Comparison of ENCODE assay signal across 1 cellular context in the genomic region with DNA sequence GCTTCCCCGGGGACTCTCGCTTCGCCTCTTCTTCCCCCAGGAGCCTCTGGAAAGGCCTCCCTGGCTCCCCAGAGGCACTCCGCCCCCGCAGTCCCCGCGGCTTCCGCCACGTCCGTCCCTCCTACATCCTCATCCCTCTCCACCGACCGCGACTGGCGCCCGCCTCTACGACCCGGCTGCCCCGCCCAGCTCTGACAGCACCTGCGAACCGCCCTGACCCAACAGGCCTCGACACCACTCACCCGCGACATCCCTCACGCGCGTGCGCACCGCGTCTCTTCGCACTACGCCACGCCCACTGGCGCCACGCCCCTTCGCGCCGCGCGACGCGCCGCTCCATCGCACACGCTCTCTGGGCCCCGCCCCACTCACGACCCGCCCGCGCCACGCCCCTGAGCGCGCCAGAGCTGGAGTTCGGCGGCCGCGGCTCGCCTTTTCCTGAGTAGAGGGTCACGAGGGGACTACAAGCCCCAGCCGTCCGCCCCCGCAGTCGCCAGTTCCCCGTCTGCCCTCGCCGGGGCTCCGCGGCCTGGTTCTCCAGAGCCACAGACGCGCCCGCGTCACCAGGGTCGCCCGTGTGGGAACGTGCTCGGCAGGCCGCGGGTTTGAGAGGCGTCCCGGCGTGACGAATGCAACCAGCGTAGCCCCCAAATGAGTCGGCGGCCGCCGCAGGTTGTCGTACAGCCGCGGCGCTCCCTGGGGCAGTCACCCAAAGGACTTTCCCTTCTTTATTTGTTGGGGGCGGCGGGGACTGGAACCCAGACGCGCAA.
A peak's percentile ranks its signal among the peaks of the same experiment; 100 is the strongest.
TF ChIP-seq lines count a peak whose summit lies in the region.

No MANE protein-coding gene starts in this region.

TF ChIP-seq in HepG2, 621 proteins besides CTCF, POLR2A, EP300 and RAD21 (continued from another document and continues in another):
- TF ChIP-seq, protein P1, sequence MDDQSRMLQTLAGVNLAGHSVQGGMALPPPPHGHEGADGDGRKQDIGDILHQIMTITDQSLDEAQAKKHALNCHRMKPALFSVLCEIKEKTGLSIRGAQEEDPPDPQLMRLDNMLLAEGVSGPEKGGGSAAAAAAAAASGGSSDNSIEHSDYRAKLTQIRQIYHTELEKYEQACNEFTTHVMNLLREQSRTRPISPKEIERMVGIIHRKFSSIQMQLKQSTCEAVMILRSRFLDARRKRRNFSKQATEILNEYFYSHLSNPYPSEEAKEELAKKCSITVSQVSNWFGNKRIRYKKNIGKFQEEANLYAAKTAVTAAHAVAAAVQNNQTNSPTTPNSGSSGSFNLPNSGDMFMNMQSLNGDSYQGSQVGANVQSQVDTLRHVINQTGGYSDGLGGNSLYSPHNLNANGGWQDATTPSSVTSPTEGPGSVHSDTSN (CRISPR knock-in tag; IDR thresholded peaks at IDR 0.05; ENCODE audit: borderline replicate concordance): peak; percentile 89; the same call in 1 of the 2 replicates
- TF ChIP-seq ARHGAP35 (CRISPR knock-in tag; IDR thresholded peaks at IDR 0.05; ENCODE audit: borderline replicate concordance): peak; percentile 89
- peak; percentile 91 for TF ChIP-seq ZNF296 (CRISPR knock-in tag; conservative IDR thresholded peaks at IDR 0.05)
- TF ChIP-seq, protein P2, sequence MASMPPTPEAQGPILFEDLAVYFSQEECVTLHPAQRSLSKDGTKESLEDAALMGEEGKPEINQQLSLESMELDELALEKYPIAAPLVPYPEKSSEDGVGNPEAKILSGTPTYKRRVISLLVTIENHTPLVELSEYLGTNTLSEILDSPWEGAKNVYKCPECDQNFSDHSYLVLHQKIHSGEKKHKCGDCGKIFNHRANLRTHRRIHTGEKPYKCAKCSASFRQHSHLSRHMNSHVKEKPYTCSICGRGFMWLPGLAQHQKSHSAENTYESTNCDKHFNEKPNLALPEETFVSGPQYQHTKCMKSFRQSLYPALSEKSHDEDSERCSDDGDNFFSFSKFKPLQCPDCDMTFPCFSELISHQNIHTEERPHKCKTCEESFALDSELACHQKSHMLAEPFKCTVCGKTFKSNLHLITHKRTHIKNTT (CRISPR knock-in tag; IDR thresholded peaks at IDR 0.05): no peak
- TF ChIP-seq RXRA (CRISPR knock-in tag; IDR thresholded peaks at IDR 0.05): peak; percentile 76
- peak; percentile 51 for TF ChIP-seq FOXA3 (CRISPR knock-in tag; IDR thresholded peaks at IDR 0.05)
- peak; percentile 86; the same call in 1 of the 2 replicates for TF ChIP-seq ZNF562 (CRISPR knock-in tag; IDR thresholded peaks at IDR 0.05; ENCODE audit: borderline replicate concordance)
- TF ChIP-seq SMAD1 (CRISPR knock-in tag; IDR thresholded peaks at IDR 0.05; ENCODE audit: borderline replicate concordance, low read depth): no peak; the same call in 1 of the 2 replicates
- no peak for TF ChIP-seq ETV6 (CRISPR knock-in tag; conservative IDR thresholded peaks at IDR 0.05)
- peak; percentile 97 for TF ChIP-seq HNRNPK (IDR thresholded peaks at IDR 0.05; ENCODE audit: low read depth, low read length, poor library complexity, severe bottlenecking)
- TF ChIP-seq, protein P3, sequence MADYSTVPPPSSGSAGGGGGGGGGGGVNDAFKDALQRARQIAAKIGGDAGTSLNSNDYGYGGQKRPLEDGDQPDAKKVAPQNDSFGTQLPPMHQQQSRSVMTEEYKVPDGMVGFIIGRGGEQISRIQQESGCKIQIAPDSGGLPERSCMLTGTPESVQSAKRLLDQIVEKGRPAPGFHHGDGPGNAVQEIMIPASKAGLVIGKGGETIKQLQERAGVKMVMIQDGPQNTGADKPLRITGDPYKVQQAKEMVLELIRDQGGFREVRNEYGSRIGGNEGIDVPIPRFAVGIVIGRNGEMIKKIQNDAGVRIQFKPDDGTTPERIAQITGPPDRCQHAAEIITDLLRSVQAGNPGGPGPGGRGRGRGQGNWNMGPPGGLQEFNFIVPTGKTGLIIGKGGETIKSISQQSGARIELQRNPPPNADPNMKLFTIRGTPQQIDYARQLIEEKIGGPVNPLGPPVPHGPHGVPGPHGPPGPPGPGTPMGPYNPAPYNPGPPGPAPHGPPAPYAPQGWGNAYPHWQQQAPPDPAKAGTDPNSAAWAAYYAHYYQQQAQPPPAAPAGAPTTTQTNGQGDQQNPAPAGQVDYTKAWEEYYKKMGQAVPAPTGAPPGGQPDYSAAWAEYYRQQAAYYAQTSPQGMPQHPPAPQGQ (CRISPR knock-in tag; IDR thresholded peaks at IDR 0.05; ENCODE audit: borderline replicate concordance): peak; percentile 51; the same call in 1 of the 2 replicates
- no peak for TF ChIP-seq LCORL (IDR thresholded peaks at IDR 0.05)
- peak; percentile 61 for TF ChIP-seq LCORL (CRISPR knock-in tag; IDR thresholded peaks at IDR 0.05)
- TF ChIP-seq CBX2 (IDR thresholded peaks at IDR 0.05; ENCODE audit: low read depth, low read length): no peak
- peak; percentile 41; the same call in 1 of the 2 replicates for TF ChIP-seq CBX2 (CRISPR knock-in tag; IDR thresholded peaks at IDR 0.05; ENCODE audit: low read depth)
- TF ChIP-seq GTF2F1 (IDR thresholded peaks at IDR 0.05; ENCODE audit: low read length): no peak
- TF ChIP-seq, protein P4, sequence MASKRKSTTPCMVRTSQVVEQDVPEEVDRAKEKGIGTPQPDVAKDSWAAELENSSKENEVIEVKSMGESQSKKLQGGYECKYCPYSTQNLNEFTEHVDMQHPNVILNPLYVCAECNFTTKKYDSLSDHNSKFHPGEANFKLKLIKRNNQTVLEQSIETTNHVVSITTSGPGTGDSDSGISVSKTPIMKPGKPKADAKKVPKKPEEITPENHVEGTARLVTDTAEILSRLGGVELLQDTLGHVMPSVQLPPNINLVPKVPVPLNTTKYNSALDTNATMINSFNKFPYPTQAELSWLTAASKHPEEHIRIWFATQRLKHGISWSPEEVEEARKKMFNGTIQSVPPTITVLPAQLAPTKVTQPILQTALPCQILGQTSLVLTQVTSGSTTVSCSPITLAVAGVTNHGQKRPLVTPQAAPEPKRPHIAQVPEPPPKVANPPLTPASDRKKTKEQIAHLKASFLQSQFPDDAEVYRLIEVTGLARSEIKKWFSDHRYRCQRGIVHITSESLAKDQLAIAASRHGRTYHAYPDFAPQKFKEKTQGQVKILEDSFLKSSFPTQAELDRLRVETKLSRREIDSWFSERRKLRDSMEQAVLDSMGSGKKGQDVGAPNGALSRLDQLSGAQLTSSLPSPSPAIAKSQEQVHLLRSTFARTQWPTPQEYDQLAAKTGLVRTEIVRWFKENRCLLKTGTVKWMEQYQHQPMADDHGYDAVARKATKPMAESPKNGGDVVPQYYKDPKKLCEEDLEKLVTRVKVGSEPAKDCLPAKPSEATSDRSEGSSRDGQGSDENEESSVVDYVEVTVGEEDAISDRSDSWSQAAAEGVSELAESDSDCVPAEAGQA (IDR thresholded peaks at IDR 0.05; ENCODE audit: low read depth): peak; percentile 21; the same call in 1 of the 2 replicates
- TF ChIP-seq, protein P4 (CRISPR knock-in tag; IDR thresholded peaks at IDR 0.05; ENCODE audit: borderline replicate concordance): peak; percentile 92; the same call in 1 of the 2 replicates
- peak; percentile 87; the same call in 1 of the 2 replicates for TF ChIP-seq ZNF138 (CRISPR knock-in tag; IDR thresholded peaks at IDR 0.05; ENCODE audit: low read depth)
- TF ChIP-seq ZNF274 (CRISPR knock-in tag; IDR thresholded peaks at IDR 0.05): peak; percentile 98
- TF ChIP-seq, protein P5, sequence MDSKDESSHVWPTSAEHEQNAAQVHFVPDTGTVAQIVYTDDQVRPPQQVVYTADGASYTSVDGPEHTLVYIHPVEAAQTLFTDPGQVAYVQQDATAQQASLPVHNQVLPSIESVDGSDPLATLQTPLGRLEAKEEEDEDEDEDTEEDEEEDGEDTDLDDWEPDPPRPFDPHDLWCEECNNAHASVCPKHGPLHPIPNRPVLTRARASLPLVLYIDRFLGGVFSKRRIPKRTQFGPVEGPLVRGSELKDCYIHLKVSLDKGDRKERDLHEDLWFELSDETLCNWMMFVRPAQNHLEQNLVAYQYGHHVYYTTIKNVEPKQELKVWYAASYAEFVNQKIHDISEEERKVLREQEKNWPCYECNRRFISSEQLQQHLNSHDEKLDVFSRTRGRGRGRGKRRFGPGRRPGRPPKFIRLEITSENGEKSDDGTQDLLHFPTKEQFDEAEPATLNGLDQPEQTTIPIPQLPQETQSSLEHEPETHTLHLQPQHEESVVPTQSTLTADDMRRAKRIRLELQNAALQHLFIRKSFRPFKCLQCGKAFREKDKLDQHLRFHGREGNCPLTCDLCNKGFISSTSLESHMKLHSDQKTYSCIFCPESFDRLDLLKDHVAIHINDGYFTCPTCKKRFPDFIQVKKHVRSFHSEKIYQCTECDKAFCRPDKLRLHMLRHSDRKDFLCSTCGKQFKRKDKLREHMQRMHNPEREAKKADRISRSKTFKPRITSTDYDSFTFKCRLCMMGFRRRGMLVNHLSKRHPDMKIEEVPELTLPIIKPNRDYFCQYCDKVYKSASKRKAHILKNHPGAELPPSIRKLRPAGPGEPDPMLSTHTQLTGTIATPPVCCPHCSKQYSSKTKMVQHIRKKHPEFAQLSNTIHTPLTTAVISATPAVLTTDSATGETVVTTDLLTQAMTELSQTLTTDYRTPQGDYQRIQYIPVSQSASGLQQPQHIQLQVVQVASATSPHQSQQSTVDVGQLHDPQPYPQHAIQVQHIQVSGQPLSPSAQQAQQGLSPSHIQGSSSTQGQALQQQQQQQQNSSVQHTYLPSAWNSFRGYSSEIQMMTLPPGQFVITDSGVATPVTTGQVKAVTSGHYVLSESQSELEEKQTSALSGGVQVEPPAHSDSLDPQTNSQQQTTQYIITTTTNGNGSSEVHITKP (CRISPR knock-in tag; IDR thresholded peaks at IDR 0.05; ENCODE audit: low read depth): peak; percentile 31; the same call in 1 of the 2 replicates
- TF ChIP-seq ZNF589 (CRISPR knock-in tag; conservative IDR thresholded peaks at IDR 0.05): peak; percentile 99
- TF ChIP-seq, protein P6, sequence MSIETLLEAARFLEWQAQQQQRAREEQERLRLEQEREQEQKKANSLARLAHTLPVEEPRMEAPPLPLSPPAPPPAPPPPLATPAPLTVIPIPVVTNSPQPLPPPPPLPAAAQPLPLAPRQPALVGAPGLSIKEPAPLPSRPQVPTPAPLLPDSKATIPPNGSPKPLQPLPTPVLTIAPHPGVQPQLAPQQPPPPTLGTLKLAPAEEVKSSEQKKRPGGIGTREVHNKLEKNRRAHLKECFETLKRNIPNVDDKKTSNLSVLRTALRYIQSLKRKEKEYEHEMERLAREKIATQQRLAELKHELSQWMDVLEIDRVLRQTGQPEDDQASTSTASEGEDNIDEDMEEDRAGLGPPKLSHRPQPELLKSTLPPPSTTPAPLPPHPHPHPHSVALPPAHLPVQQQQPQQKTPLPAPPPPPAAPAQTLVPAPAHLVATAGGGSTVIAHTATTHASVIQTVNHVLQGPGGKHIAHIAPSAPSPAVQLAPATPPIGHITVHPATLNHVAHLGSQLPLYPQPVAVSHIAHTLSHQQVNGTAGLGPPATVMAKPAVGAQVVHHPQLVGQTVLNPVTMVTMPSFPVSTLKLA (IDR thresholded peaks at IDR 0.05): peak; percentile 40; the same call in 1 of the 2 replicates
- TF ChIP-seq ELF3 (CRISPR knock-in tag; IDR thresholded peaks at IDR 0.05): peak; percentile 67
- TF ChIP-seq, protein P7, sequence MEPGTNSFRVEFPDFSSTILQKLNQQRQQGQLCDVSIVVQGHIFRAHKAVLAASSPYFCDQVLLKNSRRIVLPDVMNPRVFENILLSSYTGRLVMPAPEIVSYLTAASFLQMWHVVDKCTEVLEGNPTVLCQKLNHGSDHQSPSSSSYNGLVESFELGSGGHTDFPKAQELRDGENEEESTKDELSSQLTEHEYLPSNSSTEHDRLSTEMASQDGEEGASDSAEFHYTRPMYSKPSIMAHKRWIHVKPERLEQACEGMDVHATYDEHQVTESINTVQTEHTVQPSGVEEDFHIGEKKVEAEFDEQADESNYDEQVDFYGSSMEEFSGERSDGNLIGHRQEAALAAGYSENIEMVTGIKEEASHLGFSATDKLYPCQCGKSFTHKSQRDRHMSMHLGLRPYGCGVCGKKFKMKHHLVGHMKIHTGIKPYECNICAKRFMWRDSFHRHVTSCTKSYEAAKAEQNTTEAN (CRISPR knock-in tag; conservative IDR thresholded peaks at IDR 0.05): peak; percentile 94
- TF ChIP-seq, protein P8, sequence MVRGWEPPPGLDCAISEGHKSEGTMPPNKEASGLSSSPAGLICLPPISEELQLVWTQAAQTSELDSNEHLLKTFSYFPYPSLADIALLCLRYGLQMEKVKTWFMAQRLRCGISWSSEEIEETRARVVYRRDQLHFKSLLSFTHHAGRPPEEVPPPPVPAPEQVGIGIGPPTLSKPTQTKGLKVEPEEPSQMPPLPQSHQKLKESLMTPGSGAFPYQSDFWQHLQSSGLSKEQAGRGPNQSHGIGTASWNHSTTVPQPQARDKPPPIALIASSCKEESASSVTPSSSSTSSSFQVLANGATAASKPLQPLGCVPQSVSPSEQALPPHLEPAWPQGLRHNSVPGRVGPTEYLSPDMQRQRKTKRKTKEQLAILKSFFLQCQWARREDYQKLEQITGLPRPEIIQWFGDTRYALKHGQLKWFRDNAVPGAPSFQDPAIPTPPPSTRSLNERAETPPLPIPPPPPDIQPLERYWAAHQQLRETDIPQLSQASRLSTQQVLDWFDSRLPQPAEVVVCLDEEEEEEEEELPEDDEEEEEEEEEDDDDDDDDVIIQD (CRISPR knock-in tag; IDR thresholded peaks at IDR 0.05; ENCODE audit: low read depth): peak; percentile 82
- no peak for TF ChIP-seq SMARCC2 (IDR thresholded peaks at IDR 0.05)
- TF ChIP-seq, protein P9, sequence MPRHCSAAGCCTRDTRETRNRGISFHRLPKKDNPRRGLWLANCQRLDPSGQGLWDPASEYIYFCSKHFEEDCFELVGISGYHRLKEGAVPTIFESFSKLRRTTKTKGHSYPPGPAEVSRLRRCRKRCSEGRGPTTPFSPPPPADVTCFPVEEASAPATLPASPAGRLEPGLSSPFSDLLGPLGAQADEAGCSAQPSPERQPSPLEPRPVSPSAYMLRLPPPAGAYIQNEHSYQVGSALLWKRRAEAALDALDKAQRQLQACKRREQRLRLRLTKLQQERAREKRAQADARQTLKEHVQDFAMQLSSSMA (CRISPR knock-in tag; IDR thresholded peaks at IDR 0.05): peak; percentile 90
- TF ChIP-seq, protein P10, sequence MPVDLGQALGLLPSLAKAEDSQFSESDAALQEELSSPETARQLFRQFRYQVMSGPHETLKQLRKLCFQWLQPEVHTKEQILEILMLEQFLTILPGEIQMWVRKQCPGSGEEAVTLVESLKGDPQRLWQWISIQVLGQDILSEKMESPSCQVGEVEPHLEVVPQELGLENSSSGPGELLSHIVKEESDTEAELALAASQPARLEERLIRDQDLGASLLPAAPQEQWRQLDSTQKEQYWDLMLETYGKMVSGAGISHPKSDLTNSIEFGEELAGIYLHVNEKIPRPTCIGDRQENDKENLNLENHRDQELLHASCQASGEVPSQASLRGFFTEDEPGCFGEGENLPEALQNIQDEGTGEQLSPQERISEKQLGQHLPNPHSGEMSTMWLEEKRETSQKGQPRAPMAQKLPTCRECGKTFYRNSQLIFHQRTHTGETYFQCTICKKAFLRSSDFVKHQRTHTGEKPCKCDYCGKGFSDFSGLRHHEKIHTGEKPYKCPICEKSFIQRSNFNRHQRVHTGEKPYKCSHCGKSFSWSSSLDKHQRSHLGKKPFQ (CRISPR knock-in tag; IDR thresholded peaks at IDR 0.05; ENCODE audit: insufficient replicate concordance): peak; percentile 97
